In genomic region chr18:30386624-30387023, GRCh38 we compare ENCODE assay signal across 1 cellular context.
TF ChIP-seq lines count a peak whose summit lies in the region.

No MANE protein-coding gene starts in this region.

TF ChIP-seq in K562, 482 proteins besides CTCF, POLR2A, EP300 and RAD21:
- TF ChIP-seq, protein P1, sequence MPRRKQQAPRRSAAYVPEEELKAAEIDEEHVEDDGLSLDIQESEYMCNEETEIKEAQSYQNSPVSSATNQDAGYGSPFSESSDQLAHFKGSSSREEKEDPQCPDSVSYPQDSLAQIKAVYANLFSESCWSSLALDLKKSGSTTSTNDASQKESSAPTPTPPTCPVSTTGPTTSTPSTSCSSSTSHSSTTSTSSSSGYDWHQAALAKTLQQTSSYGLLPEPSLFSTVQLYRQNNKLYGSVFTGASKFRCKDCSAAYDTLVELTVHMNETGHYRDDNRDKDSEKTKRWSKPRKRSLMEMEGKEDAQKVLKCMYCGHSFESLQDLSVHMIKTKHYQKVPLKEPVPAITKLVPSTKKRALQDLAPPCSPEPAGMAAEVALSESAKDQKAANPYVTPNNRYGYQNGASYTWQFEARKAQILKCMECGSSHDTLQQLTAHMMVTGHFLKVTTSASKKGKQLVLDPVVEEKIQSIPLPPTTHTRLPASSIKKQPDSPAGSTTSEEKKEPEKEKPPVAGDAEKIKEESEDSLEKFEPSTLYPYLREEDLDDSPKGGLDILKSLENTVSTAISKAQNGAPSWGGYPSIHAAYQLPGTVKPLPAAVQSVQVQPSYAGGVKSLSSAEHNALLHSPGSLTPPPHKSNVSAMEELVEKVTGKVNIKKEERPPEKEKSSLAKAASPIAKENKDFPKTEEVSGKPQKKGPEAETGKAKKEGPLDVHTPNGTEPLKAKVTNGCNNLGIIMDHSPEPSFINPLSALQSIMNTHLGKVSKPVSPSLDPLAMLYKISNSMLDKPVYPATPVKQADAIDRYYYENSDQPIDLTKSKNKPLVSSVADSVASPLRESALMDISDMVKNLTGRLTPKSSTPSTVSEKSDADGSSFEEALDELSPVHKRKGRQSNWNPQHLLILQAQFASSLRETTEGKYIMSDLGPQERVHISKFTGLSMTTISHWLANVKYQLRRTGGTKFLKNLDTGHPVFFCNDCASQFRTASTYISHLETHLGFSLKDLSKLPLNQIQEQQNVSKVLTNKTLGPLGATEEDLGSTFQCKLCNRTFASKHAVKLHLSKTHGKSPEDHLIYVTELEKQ (CRISPR knock-in tag; IDR thresholded peaks at IDR 0.05), result no peak
- no peak for TF ChIP-seq ZNF41 (CRISPR knock-in tag; conservative IDR thresholded peaks at IDR 0.05)
- no peak for TF ChIP-seq SMAD4 (CRISPR knock-in tag; conservative IDR thresholded peaks at IDR 0.05)
- no peak for TF ChIP-seq FOXK2 (conservative IDR thresholded peaks at IDR 0.05 in 1 of 2, IDR thresholded peaks at IDR 0.05 in 1 of 2; ENCODE audit: low read depth in 2 of 2)
- no peak for TF ChIP-seq GATAD2A (IDR thresholded peaks at IDR 0.05)
- no peak for TF ChIP-seq FOXJ3 (CRISPR knock-in tag; IDR thresholded peaks at IDR 0.05)
- TF ChIP-seq ZNF655 (CRISPR knock-in tag; IDR thresholded peaks at IDR 0.05), result no peak
- TF ChIP-seq SPI1 (IDR thresholded peaks at IDR 0.05; ENCODE audit: borderline replicate concordance, low read depth, low read length), result no peak
- no peak for TF ChIP-seq ZNF830 (CRISPR knock-in tag; IDR thresholded peaks at IDR 0.05)
- no peak for TF ChIP-seq BRD9 (IDR thresholded peaks at IDR 0.05; ENCODE audit: low read depth, partially characterized antibody)
- no peak for TF ChIP-seq CREBBP (IDR thresholded peaks at IDR 0.05; ENCODE audit: low read depth, low read length)
- TF ChIP-seq KDM1A (IDR thresholded peaks at IDR 0.05), result no peak
- TF ChIP-seq FUS (optimal IDR thresholded peaks at IDR 0.05; ENCODE audit: low read depth, low read length), result no peak
TF ChIP-seq in K562: peak in this region for 0.
